ENCODE assay signal across 10 cellular contexts in the genomic region with DNA sequence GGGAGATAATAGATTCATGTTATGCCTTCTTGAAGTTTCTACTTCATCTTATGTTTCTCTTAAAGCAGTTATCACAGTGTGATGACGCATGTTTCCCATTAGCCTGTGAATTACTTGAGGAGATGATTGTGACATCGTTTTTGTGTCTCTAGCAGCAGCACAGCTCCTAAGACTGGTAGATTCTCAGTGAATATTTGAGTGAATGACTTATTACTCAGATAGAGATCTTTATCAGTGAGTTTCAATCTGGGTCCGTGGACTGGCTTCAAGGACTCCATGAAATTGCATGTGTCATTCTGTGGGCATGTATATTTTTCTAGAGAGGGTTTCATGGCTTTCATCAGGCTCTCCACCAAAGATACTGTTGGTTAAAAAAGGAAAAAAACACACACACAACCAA. TPM values are rescaled to one million over a fixed set of nuclear protein-coding genes. Genes with fewer than 3 reads are reported as not detected.
A peak's percentile ranks its signal among the peaks of the same experiment; 100 is the strongest.
DNase-seq lines count a peak whose midpoint lies in the region; ATAC-seq, FAIRE-seq and TF ChIP-seq lines count a peak whose summit lies in the region.
"Had no signal": no experiment of that assay in that cellular context is flagged by ENCODE, and none has a peak within 500 bp of the region (broad histone marks: within the 10 kb centered on the region; RNA-seq: fewer than 3 reads in every experiment).

No MANE protein-coding gene starts in this region.

- H3K27me3 ChIP-seq in DOHH2 (ENCODE audit: control insufficient read depth, low read length): no peaks in the 10 kb centered on the region
- no peaks in the 10 kb centered on the region for H3K27me3 ChIP-seq in Peyer's patch
- no peaks in the 10 kb centered on the region for H3K27me3 ChIP-seq in gastrocnemius medialis
- H3K27me3 ChIP-seq: neutrophil had no signal

- H3K27ac ChIP-seq in DOHH2 (ENCODE audit: low read depth, low read length) (no peak overlapping the region), Peyer's patch (peak overlapping the region; percentile 13 to 81 (median 71)), gastrocnemius medialis (peak overlapping the region; percentile 96 to 99 (median 98))
- H3K27ac ChIP-seq: neutrophil had no signal

- DNase-seq in Peyer's patch: no peak
- DNase-seq in dedifferentiated amniotic fluid mesenchymal stem cell (ENCODE audit: extremely low spot score): peak; percentile 94
- no peak for DNase-seq in gastrocnemius medialis
- DNase-seq in frontal cortex (ENCODE audit: low spot score in 2 of 2): no peak
- DNase-seq in sciatic nerve (ENCODE audit: low spot score): no peak
- DNase-seq in NCI-H446 treated with DMSO at 0.1 percent for 48 hours (lab: John Stamatoyannopoulos, UW): no peak
- DNase-seq: NCI-H1417 treated with DMSO at 0.1 percent for 48 hours had no signal

- no peaks in the 10 kb centered on the region for H4K20me1 ChIP-seq in DOHH2 (ENCODE audit: control insufficient read depth, insufficient read depth, low read depth, low read length)

- TF ChIP-seq POLR2A in Peyer's patch (IDR thresholded peaks at IDR 0.05) (no peak), gastrocnemius medialis (IDR thresholded peaks at IDR 0.05) (no peak)

- peak overlapping the region; percentile 93; the same call in 1 of the 2 replicates for H3K4me2 ChIP-seq in DOHH2 (ENCODE audit: low read length)

- H3K4me3 ChIP-seq in DOHH2 (ENCODE audit: low read length) (peak overlapping the region; percentile 63), Peyer's patch (no peak overlapping the region), gastrocnemius medialis (no peak overlapping the region)

- TF ChIP-seq CTCF in DOHH2 (IDR thresholded peaks at IDR 0.05; ENCODE audit: low read depth, low read length, poor library complexity, severe bottlenecking) (no peak), Peyer's patch (IDR thresholded peaks at IDR 0.05) (no peak), gastrocnemius medialis (IDR thresholded peaks at IDR 0.05 in 4 of 5, conservative IDR thresholded peaks at IDR 0.05 in 1 of 5) (no peak)

- H3K9me3 ChIP-seq in DOHH2 (ENCODE audit: control insufficient read depth, insufficient read depth, low read length) (no peaks in the 10 kb centered on the region), Peyer's patch (no peaks in the 10 kb centered on the region), gastrocnemius medialis (no peaks in the 10 kb centered on the region)
- H3K9me3 ChIP-seq: neutrophil had no signal

- H3K9me2 ChIP-seq in DOHH2 (replicated peaks; ENCODE audit: control insufficient read depth, low read length): no peaks in the 10 kb centered on the region

- H3F3A ChIP-seq in DOHH2 (ENCODE audit: control insufficient read depth, insufficient read depth): no peaks in the 10 kb centered on the region

- no peaks in the 10 kb centered on the region for H3K79me2 ChIP-seq in DOHH2 (ENCODE audit: control insufficient read depth, low read length)

- in situ Hi-C loops in gastrocnemius medialis (cut with MboI; ENCODE audit: low sequenced_read_pairs in 4 of 4): no loop called here

- H3K36me3 ChIP-seq in DOHH2 (ENCODE audit: control insufficient read depth, low read length) (no peaks in the 10 kb centered on the region), Peyer's patch (peaks cover 0 to 21% (median 0%) of the 10 kb centered on the region in 3 donors), gastrocnemius medialis (no peaks in the 10 kb centered on the region)

- no peak for FAIRE-seq in frontal cortex (lab: Jason Lieb, UNC)

- intact Hi-C loops in gastrocnemius medialis (cut with DNase I; ENCODE audit: low total_unique reads): no loop called here
- intact Hi-C loops in sciatic nerve (cut with DNase I): no loop called here

- H3K4me1 ChIP-seq in DOHH2 (ENCODE audit: control insufficient read depth, low read length): peaks cover 54% of the 10 kb centered on the region
- peaks cover 1 to 45% (median 40%) of the 10 kb centered on the region in 4 donors for H3K4me1 ChIP-seq in Peyer's patch
- peaks cover 86 to 90% of the 10 kb centered on the region in 2 donors for H3K4me1 ChIP-seq in gastrocnemius medialis

- ATAC-seq in gastrocnemius medialis: no peak
- ATAC-seq in sciatic nerve: no peak
- ATAC-seq in GM19023 (IDR thresholded peaks at IDR 0.05; ENCODE audit: unreplicated experiment): no peak

RNA-seq across cellular contexts. Expression of a gene that starts 29.9 kb away (rescaled TPM):
- total RNA-seq in Peyer's patch (10 to 100 TPM; 16.5 to 24.1 (median 21.8) TPM), gastrocnemius medialis (10 to 100 TPM; 18.9 to 27.4 (median 22.2) TPM), frontal cortex (12.6 TPM), sciatic nerve (55.1 TPM)
